In the genomic region with DNA sequence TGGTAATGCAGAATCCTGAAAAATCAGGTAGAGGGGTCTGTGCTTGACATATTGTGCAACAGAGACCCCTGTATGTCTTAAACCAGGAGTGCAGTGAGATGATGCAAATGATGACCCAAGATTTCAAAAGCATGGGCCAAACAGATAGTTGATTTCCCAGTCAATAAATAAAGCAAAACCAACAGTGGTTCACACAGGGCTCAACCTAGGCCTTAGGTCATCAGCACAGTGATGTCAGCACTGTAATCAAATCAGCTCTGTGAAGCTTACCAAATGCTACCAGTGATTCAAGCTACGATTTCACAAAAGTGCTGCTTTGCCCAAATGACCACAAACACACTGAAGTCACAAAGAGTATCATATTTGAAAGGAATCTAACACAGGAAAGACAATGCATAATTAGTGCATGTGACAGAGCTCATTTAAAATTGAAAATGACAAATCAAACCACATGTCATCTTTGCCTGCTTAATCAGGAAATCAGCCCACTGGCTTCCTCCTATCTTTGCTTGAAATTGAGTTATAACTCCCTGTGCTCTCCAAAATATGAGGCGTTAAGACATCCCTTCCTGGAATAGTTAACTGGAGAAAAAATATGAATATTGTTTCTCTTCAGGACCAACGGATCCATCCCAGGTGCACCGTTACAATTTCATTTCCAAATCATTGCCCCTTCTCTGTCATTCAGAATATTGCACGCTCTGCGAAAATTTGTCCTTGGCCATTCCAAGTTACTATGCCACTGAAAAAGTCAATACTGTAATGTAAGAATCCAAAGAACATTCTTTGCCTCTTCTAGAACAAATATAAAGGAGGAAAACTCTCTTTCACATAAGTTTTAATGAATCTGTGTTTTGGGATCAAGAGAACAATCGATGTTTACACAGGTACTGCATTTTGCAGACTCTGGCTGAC, we compare ENCODE assay signal across 17 cellular contexts. TPM values are rescaled to one million over a fixed set of nuclear protein-coding genes. Genes with fewer than 3 reads are reported as not detected.
DNase-seq lines count a peak whose midpoint lies in the region; ATAC-seq and TF ChIP-seq lines count a peak whose summit lies in the region.
"Had no signal": no experiment of that assay in that cellular context is flagged by ENCODE, and none has a peak within 500 bp of the region (broad histone marks: within the 10 kb centered on the region; RNA-seq: fewer than 3 reads in every experiment).

No MANE protein-coding gene starts in this region.

- no peaks in the 10 kb centered on the region for H3K27me3 ChIP-seq in psoas muscle (ENCODE audit: insufficient read depth in 3 of 3, low read length in 2 of 3)
- H3K27me3 ChIP-seq: uterus had no signal

- H3K9me3 ChIP-seq in psoas muscle = no peaks in the 10 kb centered on the region
- H3K9me3 ChIP-seq: uterus had no signal

- H3K4me3 ChIP-seq in psoas muscle = no peak overlapping the region
- H3K4me3 ChIP-seq: smooth muscle cell, uterus had no signal

- no peaks in the 10 kb centered on the region for H3K4me1 ChIP-seq in psoas muscle
- H3K4me1 ChIP-seq: uterus had no signal

- peaks cover 6% of the 10 kb centered on the region for H3K4me1 Mint-ChIP-seq in activated naive CD8-positive, alpha-beta T cell treated with anti-CD3 and anti-CD28 coated beads, Interleukin-2, amount 50 U/mL, for 24 hours
- H3K4me1 Mint-ChIP-seq in activated naive CD8-positive, alpha-beta T cell treated with anti-CD3 and anti-CD28 coated beads for 36 hours = peaks cover 10% of the 10 kb centered on the region
- H3K4me1 Mint-ChIP-seq in activated T-helper 17 cell treated with anti-CD3 and anti-CD28 coated beads, Interleukin-2, amount 50 U/mL, for 72 hours = no peaks in the 10 kb centered on the region

- WGBS in psoas muscle, 3 donors = 67 to 72% (median 71%) methylated on average over 7 of the region's 7 CpGs

- peak; percentile 68 for ATAC-seq in activated naive CD8-positive, alpha-beta T cell treated with anti-CD3 and anti-CD28 coated beads, Interleukin-2, amount 50 U/mL, for 24 hours
- peak; percentile 86 for ATAC-seq in activated T-helper 17 cell treated with anti-CD3 and anti-CD28 coated beads, Interleukin-2, amount 50 U/mL, for 72 hours (replicated peaks)
- ATAC-seq in left lobe of liver = peak; percentile 69
- no peak for ATAC-seq in psoas muscle

- H3K27ac ChIP-seq in psoas muscle = no peak overlapping the region
- H3K27ac ChIP-seq: uterus had no signal

- no peaks in the 10 kb centered on the region for H3K9me3 Mint-ChIP-seq in activated naive CD8-positive, alpha-beta T cell treated with anti-CD3 and anti-CD28 coated beads, Interleukin-2, amount 50 U/mL, for 24 hours
- no peaks in the 10 kb centered on the region for H3K9me3 Mint-ChIP-seq in activated naive CD8-positive, alpha-beta T cell treated with anti-CD3 and anti-CD28 coated beads for 36 hours
- no peaks in the 10 kb centered on the region for H3K9me3 Mint-ChIP-seq in activated T-helper 17 cell treated with anti-CD3 and anti-CD28 coated beads, Interleukin-2, amount 50 U/mL, for 72 hours
- H3K9me3 Mint-ChIP-seq: activated CD4-positive, alpha-beta T cell treated with anti-CD3 and anti-CD28 coated beads, Interleukin-2, amount 10 ng/mL, durations not matched to agents 7 days and 5 days; dendritic cell treated with granulocyte-macrophage colony-stimulating factor and Interleukin-4, amounts not matched to agents 40 ng/mL and 50 ng/mL, for 4 days had no signal

- DNase-seq in activated naive CD8-positive, alpha-beta T cell treated with anti-CD3 and anti-CD28 coated beads, Interleukin-2, amount 50 U/mL, for 24 hours = no peak
- no peak for DNase-seq in activated naive CD8-positive, alpha-beta T cell treated with anti-CD3 and anti-CD28 coated beads for 36 hours
- peak; percentile 67 for DNase-seq in left lobe of liver (ENCODE audit: low spot score)
- DNase-seq in psoas muscle = no peak
- DNase-seq in stimulated activated naive CD4-positive, alpha-beta T cell treated with Interleukin-2 at 50 U/mL for 16 hours (lab: John Stamatoyannopoulos, UW) = no peak
- DNase-seq in AG08396 (ENCODE audit: low spot score) = no peak
- DNase-seq in OCI-M1 (lab: John Stamatoyannopoulos, UW) = no peak
- DNase-seq: activated CD4-positive, alpha-beta T cell treated with anti-CD3 and anti-CD28 coated beads, Interleukin-2, amount 10 ng/mL, durations not matched to agents 7 days and 5 days; activated T-cell treated with anti-CD3 and anti-CD28 coated beads, Interleukin-2, amount 50 U/mL, for 1 hour; DND-41; KBM-7; NCI-H2029; stimulated activated CD4-positive, alpha-beta T cell treated with anti-CD3 and anti-CD28 coated beads, Interleukin-4, amount 100 ng/mL, for 24 hours; uterus had no signal

- no peak for TF ChIP-seq CTCF in psoas muscle (IDR thresholded peaks at IDR 0.05)

- H3K36me3 Mint-ChIP-seq in activated naive CD8-positive, alpha-beta T cell treated with anti-CD3 and anti-CD28 coated beads, Interleukin-2, amount 50 U/mL, for 24 hours (ENCODE audit: low read depth) = no peaks in the 10 kb centered on the region
- H3K36me3 Mint-ChIP-seq in activated naive CD8-positive, alpha-beta T cell treated with anti-CD3 and anti-CD28 coated beads for 36 hours = no peaks in the 10 kb centered on the region
- no peaks in the 10 kb centered on the region for H3K36me3 Mint-ChIP-seq in activated T-helper 17 cell treated with anti-CD3 and anti-CD28 coated beads, Interleukin-2, amount 50 U/mL, for 72 hours (ENCODE audit: low read depth)

- H3K4me3 Mint-ChIP-seq in activated naive CD8-positive, alpha-beta T cell treated with anti-CD3 and anti-CD28 coated beads, Interleukin-2, amount 50 U/mL, for 24 hours = no peak overlapping the region
- H3K4me3 Mint-ChIP-seq in activated naive CD8-positive, alpha-beta T cell treated with anti-CD3 and anti-CD28 coated beads for 36 hours = no peak overlapping the region
- H3K4me3 Mint-ChIP-seq in activated T-helper 17 cell treated with anti-CD3 and anti-CD28 coated beads, Interleukin-2, amount 50 U/mL, for 72 hours = no peak overlapping the region
- H3K4me3 Mint-ChIP-seq: activated CD4-positive, alpha-beta T cell treated with anti-CD3 and anti-CD28 coated beads, Interleukin-2, amount 10 ng/mL, durations not matched to agents 7 days and 5 days; dendritic cell treated with granulocyte-macrophage colony-stimulating factor and Interleukin-4, amounts not matched to agents 40 ng/mL and 50 ng/mL, for 4 days had no signal

- no peak overlapping the region for H3K27ac Mint-ChIP-seq in activated naive CD8-positive, alpha-beta T cell treated with anti-CD3 and anti-CD28 coated beads, Interleukin-2, amount 50 U/mL, for 24 hours
- H3K27ac Mint-ChIP-seq in activated naive CD8-positive, alpha-beta T cell treated with anti-CD3 and anti-CD28 coated beads for 36 hours = no peak overlapping the region
- H3K27ac Mint-ChIP-seq in activated T-helper 17 cell treated with anti-CD3 and anti-CD28 coated beads, Interleukin-2, amount 50 U/mL, for 72 hours = no peak overlapping the region
- H3K27ac Mint-ChIP-seq: activated CD4-positive, alpha-beta T cell treated with anti-CD3 and anti-CD28 coated beads, Interleukin-2, amount 10 ng/mL, durations not matched to agents 7 days and 5 days; dendritic cell treated with granulocyte-macrophage colony-stimulating factor and Interleukin-4, amounts not matched to agents 40 ng/mL and 50 ng/mL, for 4 days had no signal

- intact Hi-C loops in psoas muscle (cut with DNase I) = loop anchor here (10.0 kb wide), 1 partner anchor 381 kb away; no protein-coding TSS in a partner anchor

- no peaks in the 10 kb centered on the region for H3K27me3 Mint-ChIP-seq in activated naive CD8-positive, alpha-beta T cell treated with anti-CD3 and anti-CD28 coated beads, Interleukin-2, amount 50 U/mL, for 24 hours
- no peaks in the 10 kb centered on the region for H3K27me3 Mint-ChIP-seq in activated naive CD8-positive, alpha-beta T cell treated with anti-CD3 and anti-CD28 coated beads for 36 hours
- no peaks in the 10 kb centered on the region for H3K27me3 Mint-ChIP-seq in activated T-helper 17 cell treated with anti-CD3 and anti-CD28 coated beads, Interleukin-2, amount 50 U/mL, for 72 hours
- H3K27me3 Mint-ChIP-seq: dendritic cell treated with granulocyte-macrophage colony-stimulating factor and Interleukin-4, amounts not matched to agents 40 ng/mL and 50 ng/mL, for 4 days had no signal

- no peaks in the 10 kb centered on the region for H3K36me3 ChIP-seq in psoas muscle (ENCODE audit: insufficient read depth in 1 of 2, low read depth in 1 of 2)
- H3K36me3 ChIP-seq: uterus had no signal

RNA-seq across cellular contexts. Expression of a gene that starts 41.9 kb away (rescaled TPM):
- total RNA-seq in activated naive CD8-positive, alpha-beta T cell treated with anti-CD3 and anti-CD28 coated beads for 36 hours = 10 to 100 TPM; 19.0 to 22.8 TPM
- total RNA-seq in activated T-helper 17 cell treated with anti-CD3 and anti-CD28 coated beads, Interleukin-2, amount 50 U/mL, for 72 hours = 10 to 100 TPM; 33.8 to 34.7 TPM
- total RNA-seq in left lobe of liver (386 TPM), psoas muscle (1 to 10 TPM; 4.3 to 8.6 (median 6.6) TPM)
- polyA plus RNA-seq in psoas muscle = 10 to 100 TPM in 1 of 3 donors, 1 to 10 TPM in 2; 3.3 to 32.9 (median 6.5) TPM

RNA-seq across cellular contexts. Expression of a gene that starts 51.7 kb away (rescaled TPM):
- 10 to 100 TPM; 49.2 to 49.9 TPM for total RNA-seq in activated naive CD8-positive, alpha-beta T cell treated with anti-CD3 and anti-CD28 coated beads for 36 hours
- 10 to 100 TPM; 53.4 to 66.7 TPM for total RNA-seq in activated T-helper 17 cell treated with anti-CD3 and anti-CD28 coated beads, Interleukin-2, amount 50 U/mL, for 72 hours
- 64.2 TPM for total RNA-seq in left lobe of liver
- 10 to 100 TPM in 3 of 4 donors, 1 to 10 TPM in 1; 9.3 to 18.8 (median 11.9) TPM for total RNA-seq in psoas muscle
- 10 to 100 TPM; 12.0 to 12.3 (median 12.2) TPM for polyA plus RNA-seq in psoas muscle

Comparison
In these comparisons a context has a peak if more than half of its experiments do, and no peak if none do; other contexts are left out.
1. ATAC-seq: peak in activated naive CD8-positive, alpha-beta T cell treated with anti-CD3 and anti-CD28 coated beads, Interleukin-2, amount 50 U/mL, for 24 hours (single experiment), activated T-helper 17 cell treated with anti-CD3 and anti-CD28 coated beads, Interleukin-2, amount 50 U/mL, for 72 hours (single experiment) and left lobe of liver (single experiment); none in psoas muscle (0 of 4).
2. RNA of a gene that starts 41.9 kb away (total RNA-seq): 386 TPM in left lobe of liver (single experiment); 33.8 to 34.7 TPM in activated T-helper 17 cell treated with anti-CD3 and anti-CD28 coated beads, Interleukin-2, amount 50 U/mL, for 72 hours, 19.0 to 22.8 TPM in activated naive CD8-positive, alpha-beta T cell treated with anti-CD3 and anti-CD28 coated beads for 36 hours and 4.3 to 8.6 TPM in psoas muscle; every median in the first group is over 10 times any median in the second.